ENCODE assay signal across 20 cellular contexts in genomic region chr2:169354244-169354643, GRCh38. TPM values are rescaled to one million over a fixed set of nuclear protein-coding genes. Genes with fewer than 3 reads are reported as not detected.
A peak's percentile ranks its signal among the peaks of the same experiment; 100 is the strongest.
DNase-seq lines count a peak whose midpoint lies in the region; ATAC-seq lines count a peak whose summit lies in the region.
"Had no signal": no experiment of that assay in that cellular context is flagged by ENCODE, and none has a peak within 500 bp of the region (broad histone marks: within the 10 kb centered on the region; RNA-seq: fewer than 3 reads in every experiment).

No MANE protein-coding gene starts in this region.

- H3K4me3 Mint-ChIP-seq in activated naive CD4-positive, alpha-beta T cell treated with anti-CD3 and anti-CD28 coated beads for 36 hours = no peak overlapping the region
- H3K4me3 Mint-ChIP-seq: CD4-positive, alpha-beta T cell had no signal

- CTCF ChIA-PET in activated naive CD4-positive, alpha-beta T cell treated with anti-CD3 and anti-CD28 coated beads for 36 hours (lab: Charles Lee) = no interaction called here

- no peaks in the 10 kb centered on the region for H3K9me3 Mint-ChIP-seq in activated naive CD4-positive, alpha-beta T cell treated with anti-CD3 and anti-CD28 coated beads, Interleukin-2, amount 50 U/mL, for 72 hours
- no peaks in the 10 kb centered on the region for H3K9me3 Mint-ChIP-seq in activated naive CD4-positive, alpha-beta T cell treated with anti-CD3 and anti-CD28 coated beads for 36 hours
- H3K9me3 Mint-ChIP-seq: CD4-positive, alpha-beta T cell had no signal

- no peaks in the 10 kb centered on the region for H3K4me1 Mint-ChIP-seq in activated naive CD4-positive, alpha-beta T cell treated with anti-CD3 and anti-CD28 coated beads for 36 hours (ENCODE audit: low read depth)

- H3K36me3 Mint-ChIP-seq in activated naive CD4-positive, alpha-beta T cell treated with anti-CD3 and anti-CD28 coated beads, Interleukin-2, amount 50 U/mL, for 72 hours = no peaks in the 10 kb centered on the region
- H3K36me3 Mint-ChIP-seq in activated naive CD4-positive, alpha-beta T cell treated with anti-CD3 and anti-CD28 coated beads for 36 hours (ENCODE audit: low read depth) = no peaks in the 10 kb centered on the region

- H3K27me3 Mint-ChIP-seq in activated naive CD4-positive, alpha-beta T cell treated with anti-CD3 and anti-CD28 coated beads for 36 hours (ENCODE audit: low read depth) = peaks cover 10% of the 10 kb centered on the region

- intact Hi-C loops in activated naive CD4-positive, alpha-beta T cell treated with anti-CD3 and anti-CD28 coated beads for 36 hours (cut with micrococcal nuclease) = no loop called here
- intact Hi-C loops in left colon (cut with DNase I, micrococcal nuclease) = no loop called here

- peak; percentile 16 to 58 for ATAC-seq in activated naive CD4-positive, alpha-beta T cell treated with anti-CD3 and anti-CD28 coated beads, Interleukin-2, amount 50 U/mL, for 72 hours
- no peak for ATAC-seq in left colon
- no peak for ATAC-seq in HG02642 (IDR thresholded peaks at IDR 0.05; ENCODE audit: poor library complexity, unreplicated experiment)
- ATAC-seq: A549 had no signal

- no peak overlapping the region for H3K27ac Mint-ChIP-seq in activated naive CD4-positive, alpha-beta T cell treated with anti-CD3 and anti-CD28 coated beads, Interleukin-2, amount 50 U/mL, for 72 hours
- no peak overlapping the region for H3K27ac Mint-ChIP-seq in activated naive CD4-positive, alpha-beta T cell treated with anti-CD3 and anti-CD28 coated beads for 36 hours
- H3K27ac Mint-ChIP-seq: CD4-positive, alpha-beta T cell had no signal

- no peak for DNase-seq in activated naive CD4-positive, alpha-beta T cell treated with anti-CD3 and anti-CD28 coated beads, Interleukin-2, amount 50 U/mL, for 72 hours (ENCODE audit: low spot score in 2 of 2)
- no peak for DNase-seq in activated naive CD4-positive, alpha-beta T cell treated with anti-CD3 and anti-CD28 coated beads for 36 hours
- DNase-seq in NCI-H69 (lab: John Stamatoyannopoulos, UW) (peak; percentile 46), foreskin melanocyte (peak; percentile 95), left colon (no peak), NAMALWA (ENCODE audit: low spot score) (no peak)
- DNase-seq: CD4-positive, alpha-beta T cell; DMS153; GDM1; GOT3; NCI-H1417 treated with DMSO at 0.1 percent for 48 hours; NCI-H187 treated with DMSO at 0.1 percent for 48 hours; NCI-H2171; NCI-H446; NCI-H526 treated with DMSO at 0.1 percent for 48 hours; RPMI8226; SHP77 treated with DMSO at 0.1 percent for 48 hours had no signal

RNA-seq across cellular contexts. Expression of gene LRP2, which starts 8.1 kb away (rescaled TPM):
- total RNA-seq in activated naive CD4-positive, alpha-beta T cell treated with anti-CD3 and anti-CD28 coated beads, Interleukin-2, amount 50 U/mL, for 72 hours = 1 to 10 TPM in 1 of 2 donors, under 1 TPM in 1; 0.02 to 2.6 TPM
- under 1 TPM; 0.25 to 0.62 TPM for total RNA-seq in activated naive CD4-positive, alpha-beta T cell treated with anti-CD3 and anti-CD28 coated beads for 36 hours
- total RNA-seq in left colon = not detected
- total RNA-seq: M059J had no signal

Comparison
In these comparisons a context has a peak if more than half of its experiments do, and no peak if none do; other contexts are left out.
1. ATAC-seq: peak in activated naive CD4-positive, alpha-beta T cell treated with anti-CD3 and anti-CD28 coated beads, Interleukin-2, amount 50 U/mL, for 72 hours (2 of 2); none in left colon (single experiment) and HG02642 (single experiment).
2. DNase-seq: peak in NCI-H69 (single experiment) and foreskin melanocyte (single experiment); none in activated naive CD4-positive, alpha-beta T cell treated with anti-CD3 and anti-CD28 coated beads, Interleukin-2, amount 50 U/mL, for 72 hours (0 of 2), activated naive CD4-positive, alpha-beta T cell treated with anti-CD3 and anti-CD28 coated beads for 36 hours (single experiment), left colon (0 of 2) and NAMALWA (single experiment).